ENCODE assay signal across 23 cellular contexts in genomic region chr18:44096016-44096415, GRCh38.
"Had no signal": no experiment of that assay in that cellular context is flagged by ENCODE, and none has a peak within 500 bp of the region (broad histone marks: within the 10 kb centered on the region; RNA-seq: fewer than 3 reads in every experiment).

No MANE protein-coding gene starts in this region.

- H3K9me3 ChIP-seq: body of pancreas, gastroesophageal sphincter, mucosa of descending colon, upper lobe of left lung had no signal

- H2AFZ ChIP-seq: parathyroid adenoma had no signal

- H3K4me3 Mint-ChIP-seq: activated CD8-positive, alpha-beta T cell treated with anti-CD3 and anti-CD28 coated beads, Interleukin-2, amount 10 ng/mL, durations not matched to agents 7 days and 5 days; activated naive CD4-positive, alpha-beta T cell treated with anti-CD3 and anti-CD28 coated beads, Interleukin-2, amount 50 U/mL, for 24 hours had no signal

- H3K27me3 ChIP-seq: body of pancreas, gastroesophageal sphincter, upper lobe of left lung had no signal

- H3K36me3 Mint-ChIP-seq: activated naive CD4-positive, alpha-beta T cell treated with anti-CD3 and anti-CD28 coated beads, Interleukin-2, amount 50 U/mL, for 24 hours had no signal

- H3K4me1 ChIP-seq: body of pancreas, gastroesophageal sphincter, heart left ventricle, parathyroid adenoma, upper lobe of left lung had no signal

- H3K9ac ChIP-seq: parathyroid adenoma had no signal

- DNase-seq: activated CD4-positive, alpha-beta T cell treated with anti-CD3 and anti-CD28 coated beads for 1 hour; activated CD4-positive, alpha-beta T cell treated with anti-CD3 and anti-CD28 coated beads, Interleukin-2, amount 50 U/mL, for 1 hour; activated CD8-positive, alpha-beta T cell treated with anti-CD3 and anti-CD28 coated beads, Interleukin-2, amount 10 ng/mL, durations not matched to agents 7 days and 5 days; activated gamma-delta T cell treated with Interleukin-2 at 50 U/mL for 16 hours; anterior cingulate cortex; body of pancreas; caudate nucleus; endodermal cell; erythroblast; heart left ventricle; left colon; mesendoderm; mucosa of descending colon; nucleus accumbens; right cardiac atrium; stimulated activated CD4-positive, alpha-beta T cell treated with anti-CD3 and anti-CD28 coated beads, Interleukin-12 subunit alpha, Interleukin-12 subunit beta, amount 100 ng/mL, for 4 hours; stimulated activated CD4-positive, alpha-beta T cell treated with anti-CD3 and anti-CD28 coated beads, Interleukin-4, amount 100 ng/mL, for 4 hours; stimulated activated naive CD8-positive, alpha-beta T cell treated with anti-CD3 and anti-CD28 coated beads, Interleukin-15, Interleukin-2, amounts not matched to agents 100 U/mL and 50 U/mL, for 24 hours; T-helper 9 cell; upper lobe of left lung had no signal

- H3K27ac Mint-ChIP-seq: activated CD8-positive, alpha-beta T cell treated with anti-CD3 and anti-CD28 coated beads, Interleukin-2, amount 10 ng/mL, durations not matched to agents 7 days and 5 days; activated naive CD4-positive, alpha-beta T cell treated with anti-CD3 and anti-CD28 coated beads, Interleukin-2, amount 50 U/mL, for 24 hours; endodermal cell had no signal

- H3K4me3 ChIP-seq: body of pancreas, gastroesophageal sphincter, heart left ventricle, mucosa of descending colon, upper lobe of left lung had no signal

- H3K4me1 Mint-ChIP-seq: activated naive CD4-positive, alpha-beta T cell treated with anti-CD3 and anti-CD28 coated beads, Interleukin-2, amount 50 U/mL, for 24 hours had no signal

- H3K27ac ChIP-seq: body of pancreas, gastroesophageal sphincter, heart left ventricle, parathyroid adenoma, upper lobe of left lung had no signal

- H3K79me2 ChIP-seq: parathyroid adenoma had no signal

- H3K36me3 ChIP-seq: gastroesophageal sphincter, heart left ventricle, upper lobe of left lung had no signal

- ATAC-seq: activated CD8-positive, alpha-beta T cell treated with anti-CD3 and anti-CD28 coated beads, Interleukin-2, amount 10 ng/mL, durations not matched to agents 7 days and 5 days; body of pancreas; gastroesophageal sphincter; heart left ventricle; left colon; mucosa of descending colon; right cardiac atrium; stimulated activated naive CD8-positive, alpha-beta T cell treated with anti-CD3 and anti-CD28 coated beads, Interleukin-15, Interleukin-2, amounts not matched to agents 100 U/mL and 50 U/mL, for 24 hours had no signal

- H3K27me3 Mint-ChIP-seq: activated naive CD4-positive, alpha-beta T cell treated with anti-CD3 and anti-CD28 coated beads, Interleukin-2, amount 50 U/mL, for 24 hours had no signal
